Comparison of ENCODE assay signal across 16 cellular contexts in the genomic region with DNA sequence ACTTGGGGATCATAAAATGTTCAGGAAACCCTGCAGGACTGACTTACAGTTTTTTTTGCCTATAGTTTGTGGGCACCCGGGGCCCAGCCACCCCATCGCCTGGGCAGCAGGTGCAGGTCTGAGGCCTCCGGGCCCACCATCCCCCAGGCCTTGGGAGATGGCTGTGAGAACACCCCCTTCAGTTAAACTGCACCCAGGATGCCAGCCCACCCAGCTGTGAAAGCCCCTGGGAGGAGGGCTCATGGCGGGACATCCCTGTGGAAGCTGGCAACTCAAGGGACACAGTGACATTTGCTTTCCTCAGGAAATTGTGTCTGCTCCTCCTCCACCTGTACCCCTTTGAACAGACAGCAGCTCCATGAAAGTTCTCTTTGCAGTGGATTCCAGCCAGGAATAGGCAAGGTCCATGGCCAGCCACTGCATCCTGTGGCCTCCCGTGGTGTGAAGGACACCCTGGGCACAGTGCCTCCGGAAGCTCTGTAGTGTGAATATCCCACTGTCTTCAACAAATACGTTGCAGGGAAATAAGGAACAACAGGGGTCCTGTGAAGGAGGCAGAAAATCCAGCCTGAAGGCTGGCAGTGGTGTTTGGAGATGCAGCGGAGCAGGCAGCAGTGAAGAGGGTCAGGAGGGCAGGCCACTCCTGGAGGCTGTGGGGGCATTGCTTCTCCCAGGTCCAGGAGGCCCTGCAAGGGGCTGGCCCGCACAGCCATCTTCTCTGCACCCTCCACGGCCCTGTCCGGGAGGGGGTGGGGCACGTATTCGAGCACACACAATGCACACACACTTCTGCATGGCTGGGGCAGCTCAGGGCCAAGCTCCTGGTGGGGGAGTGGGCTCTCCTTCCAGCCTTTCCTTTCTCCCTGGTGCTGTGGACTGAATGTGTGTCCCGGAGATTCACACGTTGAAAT. TPM values are rescaled to one million over a fixed set of nuclear protein-coding genes. Genes with fewer than 3 reads are reported as not detected.
DNase-seq lines count a peak whose midpoint lies in the region; ATAC-seq lines count a peak whose summit lies in the region.
"Had no signal": no experiment of that assay in that cellular context is flagged by ENCODE, and none has a peak within 500 bp of the region (broad histone marks: within the 10 kb centered on the region; RNA-seq: fewer than 3 reads in every experiment).

No MANE protein-coding gene starts in this region.

- intact Hi-C loops in posterior vena cava (cut with DNase I) = loop anchor here in 1 of 2 donors (10.0 kb wide), 1 partner anchor 1749 kb away; no protein-coding TSS in a partner anchor

- DNase-seq in activated CD4-positive, CD25-positive, alpha-beta regulatory T cell treated with anti-CD3 and anti-CD28 coated beads, Interleukin-2, amount 50 U/mL, for 72 hours = peak; percentile 14
- peak; percentile 19 for DNase-seq in NCI-H69 (lab: John Stamatoyannopoulos, UW)
- peak; percentile 41 for DNase-seq in islet precursor cell
- DNase-seq in posterior vena cava (ENCODE audit: low spot score) = peak; percentile 54
- no peak for DNase-seq in activated CD4-positive, alpha-beta T cell treated with anti-CD3 and anti-CD28 coated beads, Interleukin-2, amount 50 U/mL, for 48 hours
- DNase-seq: activated naive CD4-positive, alpha-beta T cell treated with anti-CD3 and anti-CD28 coated beads, Interleukin-2, amount 50 U/mL, for 16 hours; natural killer cell; NCI-H2029; NCI-H524; PC-9; right lobe of liver; stimulated activated CD4-positive, alpha-beta T cell treated with anti-CD3 and anti-CD28 coated beads, Interleukin-1b, Interleukin-23, amount 100 ng/mL, for 48 hours; T1000 had no signal

- no peak for ATAC-seq in activated CD4-positive, CD25-positive, alpha-beta regulatory T cell treated with anti-CD3 and anti-CD28 coated beads, Interleukin-2, amount 50 U/mL, for 24 hours
- ATAC-seq in GM18520 (IDR thresholded peaks at IDR 0.05; ENCODE audit: unreplicated experiment) (no peak), HG03135 (IDR thresholded peaks at IDR 0.05; ENCODE audit: unreplicated experiment) (no peak)
- ATAC-seq: natural killer cell had no signal

RNA-seq across cellular contexts. Expression of a gene that starts 2.1 kb away (rescaled TPM):
- 1 to 10 TPM; 3.5 to 6.3 TPM for total RNA-seq in posterior vena cava

RNA-seq across cellular contexts. Expression of a gene that starts 40.2 kb away (rescaled TPM):
- 1 to 10 TPM; 7.4 to 7.8 TPM for total RNA-seq in posterior vena cava

RNA-seq across cellular contexts. Expression of a gene that starts 56.1 kb away (rescaled TPM):
- 1 to 10 TPM; 6.9 to 8.2 TPM for total RNA-seq in posterior vena cava

Comparison
In these comparisons a context has a peak if more than half of its experiments do, and no peak if none do; other contexts are left out.
1. DNase-seq: peak in activated CD4-positive, CD25-positive, alpha-beta regulatory T cell treated with anti-CD3 and anti-CD28 coated beads, Interleukin-2, amount 50 U/mL, for 72 hours (single experiment), NCI-H69 (single experiment), islet precursor cell (single experiment) and posterior vena cava (single experiment); none in activated CD4-positive, alpha-beta T cell treated with anti-CD3 and anti-CD28 coated beads, Interleukin-2, amount 50 U/mL, for 48 hours (0 of 2).